In the genomic region with DNA sequence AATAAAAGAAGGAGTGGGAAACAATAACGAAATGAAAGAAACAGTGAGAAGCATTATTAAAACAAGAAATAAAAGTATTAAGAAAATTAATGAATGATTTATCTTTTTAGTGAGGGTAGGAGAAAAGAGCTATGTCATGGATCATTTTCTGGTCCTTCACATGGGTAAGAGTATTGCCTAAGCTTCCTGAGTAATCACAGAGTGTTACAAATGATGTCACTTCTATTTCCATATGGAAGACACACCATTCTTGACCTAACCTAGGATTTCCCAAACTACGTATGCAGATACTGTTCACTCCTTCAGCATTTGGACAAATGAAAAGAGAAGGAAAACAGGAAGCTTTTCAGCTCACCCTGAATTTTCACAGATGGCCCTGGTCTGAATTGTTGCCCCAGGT, we compare ENCODE assay signal across 24 cellular contexts. TPM values are rescaled to one million over a fixed set of nuclear protein-coding genes. Genes with fewer than 3 reads are reported as not detected.
DNase-seq lines count a peak whose midpoint lies in the region; ATAC-seq, FAIRE-seq and TF ChIP-seq lines count a peak whose summit lies in the region.
"Had no signal": no experiment of that assay in that cellular context is flagged by ENCODE, and none has a peak within 500 bp of the region (broad histone marks: within the 10 kb centered on the region; RNA-seq: fewer than 3 reads in every experiment).

No MANE protein-coding gene starts in this region.

- no peak for TF ChIP-seq POLR2A in Peyer's patch (IDR thresholded peaks at IDR 0.05)

- H3K9me3 ChIP-seq in Peyer's patch, result no peaks in the 10 kb centered on the region
- H3K9me3 ChIP-seq: BLaER1 had no signal

- H3K4me1 ChIP-seq in Peyer's patch, result peaks cover 0 to 7% (median 0%) of the 10 kb centered on the region in 4 donors

- H3K36me3 ChIP-seq in bronchial epithelial cell (ENCODE audit: control insufficient read depth, insufficient read depth, low read length) (no peaks in the 10 kb centered on the region), Peyer's patch (no peaks in the 10 kb centered on the region)
- H3K36me3 ChIP-seq: BLaER1 had no signal

- CTCF ChIA-PET in HEK293T (lab: Yijun Ruan, JAX), result no interaction called here

- FAIRE-seq in bronchial epithelial cell (lab: Jason Lieb, UNC), result no peak
- FAIRE-seq: GM19239 had no signal

- POLR2A ChIA-PET in HEK293T (lab: Yijun Ruan, JAX), result no interaction called here

- H3K27me3 ChIP-seq in bronchial epithelial cell (ENCODE audit: control insufficient read depth, insufficient read depth, low read length) (peaks cover 2% of the 10 kb centered on the region), Peyer's patch (no peaks in the 10 kb centered on the region)
- H3K27me3 ChIP-seq: BLaER1 had no signal

- H3K27ac ChIP-seq in Peyer's patch, result no peak overlapping the region
- H3K27ac ChIP-seq: 22Rv1, BLaER1, KMS-11 had no signal

- DNase-seq in DMS53 (lab: John Stamatoyannopoulos, UW) (peak; percentile 4), DMS53 treated with DMSO at 0.1 percent for 48 hours (lab: John Stamatoyannopoulos, UW; ENCODE audit: unreplicated experiment) (no peak), bronchial epithelial cell (ENCODE audit: low read depth) (peak; percentile 63), fibroblast of peridontal ligament (ENCODE audit: extremely low read depth) (peak; percentile 31), skeletal muscle cell (ENCODE audit: low read depth) (peak; percentile 69), HEK293T (ENCODE audit: extremely low spot score) (no peak), Peyer's patch (no peak)
- DNase-seq: ACHN; CD4-positive, alpha-beta T cell; COR-L47; H9; NCI-H1092 treated with DMSO at 0.1 percent for 48 hours; NCI-H2029 treated with DMSO at 0.1 percent for 48 hours; NCI-H345; NCI-H524; NCI-H82 had no signal

- no peak overlapping the region for H3K4me3 ChIP-seq in bronchial epithelial cell (ENCODE audit: low read depth, low read length)
- H3K4me3 ChIP-seq in skeletal muscle cell (ENCODE audit: low read depth, low read length), result no peak overlapping the region
- no peak overlapping the region for H3K4me3 ChIP-seq in Peyer's patch
- H3K4me3 ChIP-seq: BLaER1 had no signal

- TF ChIP-seq CTCF in bronchial epithelial cell (IDR thresholded peaks at IDR 0.05; ENCODE audit: insufficient read depth, low read length, severe bottlenecking), result no peak
- no peak for TF ChIP-seq CTCF in Peyer's patch (IDR thresholded peaks at IDR 0.05)

- no peak for ATAC-seq in GM19467 (IDR thresholded peaks at IDR 0.05; ENCODE audit: unreplicated experiment)
- ATAC-seq: Panc1, SK-N-SH treated with all-trans-retinoic acid at 6 μM for 48 hours had no signal

TF ChIP-seq in HEK293T, 16 proteins besides CTCF, POLR2A, EP300 and RAD21:
- TF ChIP-seq SP1 (IDR thresholded peaks at IDR 0.05), result no peak
- no peak for TF ChIP-seq TARDBP (IDR thresholded peaks at IDR 0.05)
- no peak for TF ChIP-seq FOXM1 (IDR thresholded peaks at IDR 0.05; ENCODE audit: borderline replicate concordance)
- no peak for TF ChIP-seq ZNF384 (IDR thresholded peaks at IDR 0.05)
- no peak for TF ChIP-seq ARNT (IDR thresholded peaks at IDR 0.05)
- no peak for TF ChIP-seq HDGF (IDR thresholded peaks at IDR 0.05; ENCODE audit: borderline replicate concordance)
- TF ChIP-seq FOXA1 (IDR thresholded peaks at IDR 0.05), result no peak
TF ChIP-seq in HEK293T: peak in this region for 0.

RNA-seq across cellular contexts. Expression of gene TSLP, which starts 3.3 kb away (rescaled TPM):
- total RNA-seq in bronchial epithelial cell (0.79 and 2.0 TPM in 2 replicates), Peyer's patch (under 1 TPM in 2 of 4 donors, not detected in 2; 0.35 to 0.40 TPM)
- total RNA-seq: CD4-positive, alpha-beta T cell; G401 had no signal

RNA-seq across cellular contexts. Expression of gene WDR36, which starts 23.9 kb away (rescaled TPM):
- total RNA-seq in bronchial epithelial cell (45.2 and 55.3 TPM in 2 replicates), Peyer's patch (10 to 100 TPM; 13.4 to 16.5 (median 14.7) TPM)

Comparison
In these comparisons a context has a peak if more than half of its experiments do, and no peak if none do; other contexts are left out.
1. DNase-seq: peak in DMS53 (single experiment), bronchial epithelial cell (single experiment), fibroblast of peridontal ligament (single experiment) and skeletal muscle cell (single experiment); none in DMS53 treated with DMSO at 0.1 percent for 48 hours (single experiment), HEK293T (single experiment) and Peyer's patch (0 of 3).